10 cellular contexts compared by ENCODE assay signal in genomic region chr19:44746616-44746945, GRCh38. TPM values are rescaled to one million over a fixed set of nuclear protein-coding genes. Genes with fewer than 3 reads are reported as not detected.
DNase-seq lines count a peak whose midpoint lies in the region; ATAC-seq, FAIRE-seq and TF ChIP-seq lines count a peak whose summit lies in the region.
"Had no signal": no experiment of that assay in that cellular context is flagged by ENCODE, and none has a peak within 500 bp of the region (broad histone marks: within the 10 kb centered on the region; RNA-seq: fewer than 3 reads in every experiment).

No MANE protein-coding gene starts in this region.

- no peak overlapping the region for H3K27ac Mint-ChIP-seq in GM23338
- H3K27ac Mint-ChIP-seq in WTC11, result no peak overlapping the region

- no peaks in the 10 kb centered on the region for H4K20me1 ChIP-seq in GM23338 (replicated peaks; ENCODE audit: insufficient read depth)

- no peak for FAIRE-seq in small intestine (lab: Jason Lieb, UNC)
- FAIRE-seq: frontal cortex, HTR-8/SVneo had no signal

- peak overlapping the region; percentile 82 for H3K4me3 Mint-ChIP-seq in GM23338
- H3K4me3 Mint-ChIP-seq in WTC11, result peak overlapping the region; percentile 86

- H3K9me3 Mint-ChIP-seq in GM23338 (no peaks in the 10 kb centered on the region; the same call in 2 of the 3 replicates), WTC11 (no peaks in the 10 kb centered on the region)

- H3F3A ChIP-seq in GM23338 (replicated peaks; ENCODE audit: low read depth), result peaks cover 3% of the 10 kb centered on the region; the same call in 1 of the 2 replicates

- peak overlapping the region; percentile 94 for H3K4me2 ChIP-seq in GM23338

- H3K27me3 Mint-ChIP-seq in GM23338 (ENCODE audit: insufficient read depth, low read depth, poor library complexity) (peaks cover 52% of the 10 kb centered on the region), WTC11 (ENCODE audit: low read depth) (peaks cover 66% of the 10 kb centered on the region)

- H3K36me3 ChIP-seq in GM23338 (ENCODE audit: insufficient read depth) (no peaks in the 10 kb centered on the region), small intestine (ENCODE audit: control insufficient read depth in 2 of 2, insufficient read depth in 2 of 2, low read length in 2 of 2) (no peaks in the 10 kb centered on the region)

- H3K4me1 Mint-ChIP-seq in GM23338 (peaks cover 15% of the 10 kb centered on the region; the same call in 2 of the 3 replicates), WTC11 (peaks cover 17% of the 10 kb centered on the region)

- H3K9me2 ChIP-seq in GM23338 (ENCODE audit: insufficient read depth), result no peaks in the 10 kb centered on the region

- TF ChIP-seq CTCF in GM23338 (conservative IDR thresholded peaks at IDR 0.05; ENCODE audit: low read depth in 2 of 2), result no peak
- TF ChIP-seq CTCF in WTC11 (IDR thresholded peaks at IDR 0.05), result no peak

- H3K27me3 ChIP-seq in GM23338 (ENCODE audit: insufficient read depth), result peaks cover 65% of the 10 kb centered on the region
- H3K27me3 ChIP-seq in small intestine (ENCODE audit: control insufficient read depth in 2 of 2, insufficient read depth in 2 of 2, low read length in 2 of 2), result no peaks in the 10 kb centered on the region

- no peak overlapping the region for H3K27ac ChIP-seq in GM23338 (ENCODE audit: low read depth)
- peak overlapping the region; percentile 98 to 99 for H3K27ac ChIP-seq in small intestine (ENCODE audit: low read depth in 1 of 2, low read length in 1 of 2)

- no peaks in the 10 kb centered on the region for H3K9me3 ChIP-seq in small intestine (ENCODE audit: control insufficient read depth, low read depth)

- WGBS in small intestine, 3 donors, result 40 to 63% (median 56%) methylated on average over 5 of the region's 5 CpGs

- H3K4me3 ChIP-seq in GM23338 (peak overlapping the region; percentile 86; the same call in 1 of the 2 replicates), small intestine (ENCODE audit: low read depth in 1 of 2, low read length in 2 of 2) (peak overlapping the region in 1 of 2 donors; percentile 29)

- DNase-seq in GM23338 (ENCODE audit: low spot score), result no peak
- no peak for DNase-seq in WTC11 (ENCODE audit: low spot score)
- DNase-seq in iPS-NIHi7 (ENCODE audit: extremely low spot score), result peak; percentile 6
- DNase-seq in small intestine, result no peak
- DNase-seq in germinal center (ENCODE audit: low spot score), result no peak
- no peak for DNase-seq in NCI-H510A (lab: John Stamatoyannopoulos, UW)
- no peak for DNase-seq in SW 1271 (lab: John Stamatoyannopoulos, UW)
- no peak for DNase-seq in NCI-H82 (lab: John Stamatoyannopoulos, UW)

- POLR2A ChIA-PET in WTC11 (lab: Charles Lee), result no interaction called here

- H3K36me3 Mint-ChIP-seq in GM23338 (ENCODE audit: low read depth), result peaks cover 4% of the 10 kb centered on the region; the same call in 1 of the 3 replicates
- no peaks in the 10 kb centered on the region for H3K36me3 Mint-ChIP-seq in WTC11

- no peak overlapping the region for H2AFZ ChIP-seq in GM23338

- ATAC-seq in GM23338 (no peak), WTC11 (no peak)

- H3K79me2 ChIP-seq in GM23338 (replicated peaks; ENCODE audit: insufficient read depth), result no peaks in the 10 kb centered on the region

- CTCF ChIA-PET in WTC11 (lab: Charles Lee), result no interaction called here

- no peaks in the 10 kb centered on the region; the same call in 1 of the 2 replicates for H3K4me1 ChIP-seq in GM23338 (ENCODE audit: insufficient read depth)
- H3K4me1 ChIP-seq in small intestine (ENCODE audit: control insufficient read depth in 2 of 2, insufficient read depth in 1 of 2, low read depth in 1 of 2, low read length in 1 of 2), result peaks cover 0 to 15% of the 10 kb centered on the region in 2 donors

TF ChIP-seq in GM23338, 12 proteins besides CTCF, POLR2A, EP300 and RAD21 (continues in another document):
- TF ChIP-seq EZH2phosphoT487 (IDR thresholded peaks at IDR 0.05; ENCODE audit: unreplicated experiment), result no peak
- no peak for TF ChIP-seq EZH2 (IDR thresholded peaks at IDR 0.05; ENCODE audit: low read depth, unreplicated experiment)
- TF ChIP-seq ZNF331 (CRISPR knock-in tag; IDR thresholded peaks at IDR 0.05; ENCODE audit: low read depth), result no peak
- no peak for TF ChIP-seq ETS1 (IDR thresholded peaks at IDR 0.05)
- no peak for TF ChIP-seq JUNB (IDR thresholded peaks at IDR 0.05; ENCODE audit: unreplicated experiment)
- no peak for TF ChIP-seq POLR2AphosphoS5 (IDR thresholded peaks at IDR 0.05; ENCODE audit: low read depth)

TF ChIP-seq in WTC11, 78 proteins besides CTCF, POLR2A, EP300 and RAD21 (continues in another document):
- TF ChIP-seq FOXP1 (CRISPR knock-in tag; IDR thresholded peaks at IDR 0.05; ENCODE audit: borderline replicate concordance) (no peak), JUN (CRISPR knock-in tag; IDR thresholded peaks at IDR 0.05) (no peak), ZNF281 (CRISPR knock-in tag; IDR thresholded peaks at IDR 0.05) (no peak), ZNF219 (CRISPR knock-in tag; IDR thresholded peaks at IDR 0.05; ENCODE audit: borderline replicate concordance) (no peak), AR (CRISPR knock-in tag; IDR thresholded peaks at IDR 0.05) (no peak), CBFB (CRISPR knock-in tag; IDR thresholded peaks at IDR 0.05; ENCODE audit: low read depth) (no peak)

RNA-seq across cellular contexts. Expression of gene BCL3, which starts 1.9 kb away (rescaled TPM):
- total RNA-seq in GM23338 (2014; rRNA removed; shearing (Covaris generic)), result 0.62 and 1.4 TPM in 2 replicates
- polyA plus RNA-seq in GM23338 (2016; fragmentation: Nextera tagmentation; extraction: Ambion mirVana) (3.3 and 4.1 TPM in 2 replicates), small intestine (100 to 1,000 TPM in 2 of 3 donors, 10 to 100 TPM in 1; 48.6 to 136 (median 106) TPM)
- 4.6 to 7.8 TPM (median 5.6 TPM) in 3 replicates for total RNA-seq in WTC11 (2021)

RNA-seq across cellular contexts. Expression of gene CBLC, which starts 31.1 kb away (rescaled TPM):
- total RNA-seq in GM23338 (2014; rRNA removed; shearing (Covaris generic)), result 27.1 and 29.3 TPM in 2 replicates
- polyA plus RNA-seq in GM23338 (2016; fragmentation: Nextera tagmentation; extraction: Ambion mirVana) (13.8 and 14.5 TPM in 2 replicates), small intestine (100 to 1,000 TPM in 2 of 3 donors, 10 to 100 TPM in 1; 67.6 to 162 (median 117) TPM)
- total RNA-seq in WTC11 (2021), result 20.5 to 29.5 TPM (median 27.8 TPM) in 3 replicates
- total RNA-seq: frontal cortex had no signal

RNA-seq across cellular contexts. Expression of gene CEACAM16, which starts 47.6 kb away (rescaled TPM):
- not detected in 2 replicates for total RNA-seq in GM23338 (2014; rRNA removed; shearing (Covaris generic))
- not detected in 2 replicates for polyA plus RNA-seq in GM23338 (2016; fragmentation: Nextera tagmentation; extraction: Ambion mirVana)
- not detected in 3 replicates for total RNA-seq in WTC11 (2021)
- polyA plus RNA-seq in small intestine, result not detected
- total RNA-seq: frontal cortex had no signal
